In the genomic region with DNA sequence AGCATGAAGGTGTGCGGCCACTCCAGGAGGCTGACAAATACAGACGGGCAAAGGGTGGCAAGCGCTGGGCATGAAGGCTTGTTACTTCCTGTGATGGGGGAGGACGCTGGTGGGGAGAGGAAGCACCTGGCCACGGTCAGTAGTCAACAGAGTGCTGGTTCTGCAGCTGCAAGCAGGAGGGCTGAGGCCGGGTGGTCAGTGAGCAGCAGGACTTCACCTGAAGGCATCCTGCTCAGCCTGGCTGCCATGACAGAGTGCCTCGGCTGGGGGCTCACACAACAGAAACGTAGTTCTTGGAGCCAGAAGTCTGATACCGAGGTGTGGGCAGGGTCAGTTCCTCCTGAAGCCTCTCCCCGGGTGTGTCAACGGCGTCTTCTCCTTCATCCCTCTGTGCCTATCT, we compare ENCODE assay signal across 19 cellular contexts.
"Had no signal": no experiment of that assay in that cellular context is flagged by ENCODE, and none has a peak within 500 bp of the region (broad histone marks: within the 10 kb centered on the region; RNA-seq: fewer than 3 reads in every experiment).

No MANE protein-coding gene starts in this region.

- H3K9me3 Mint-ChIP-seq: nephron progenitor cell had no signal

- H3K4me1 Mint-ChIP-seq: immature natural killer cell; naive thymus-derived CD4-positive, alpha-beta T cell; stimulated activated memory B cell treated with anti-CD40 and anti-IgM and Interleukin-4, amounts not matched to agents 10 μg/mL and 1 μg/mL and 100 μg/mL, for 72 hours had no signal

- H3K9me3 ChIP-seq: colonic mucosa, testis, upper lobe of right lung had no signal

- H3K27ac Mint-ChIP-seq: immature natural killer cell; naive thymus-derived CD4-positive, alpha-beta T cell; nephron progenitor cell; stimulated activated memory B cell treated with anti-CD40 and anti-IgM and Interleukin-4, amounts not matched to agents 10 μg/mL and 1 μg/mL and 100 μg/mL, for 72 hours; stimulated activated naive CD8-positive, alpha-beta T cell treated with anti-CD3 and anti-CD28 coated beads, Interleukin-15, Interleukin-2, amounts not matched to agents 100 ng/mL and 50 ng/mL, for 24 hours had no signal

- H3K4me1 ChIP-seq: colonic mucosa, foreskin keratinocyte, spleen, testis, tibial nerve, upper lobe of right lung had no signal

- H3K4me3 ChIP-seq: colonic mucosa, spleen, testis, tibial nerve, upper lobe of right lung had no signal

- H3K27ac ChIP-seq: colonic mucosa, foreskin keratinocyte, spleen, testis, tibial nerve, upper lobe of right lung had no signal

- ATAC-seq: foreskin keratinocyte; left cardiac atrium; naive thymus-derived CD4-positive, alpha-beta T cell; sciatic nerve; stimulated activated memory B cell treated with anti-CD40 and anti-IgM and Interleukin-4, amounts not matched to agents 10 μg/mL and 1 μg/mL and 100 μg/mL, for 72 hours; upper lobe of right lung had no signal

- H3K4me3 Mint-ChIP-seq: immature natural killer cell; naive thymus-derived CD4-positive, alpha-beta T cell; nephron progenitor cell; stimulated activated memory B cell treated with anti-CD40 and anti-IgM and Interleukin-4, amounts not matched to agents 10 μg/mL and 1 μg/mL and 100 μg/mL, for 72 hours; stimulated activated naive CD8-positive, alpha-beta T cell treated with anti-CD3 and anti-CD28 coated beads, Interleukin-15, Interleukin-2, amounts not matched to agents 100 ng/mL and 50 ng/mL, for 24 hours had no signal

- H3K36me3 Mint-ChIP-seq: stimulated activated memory B cell treated with anti-CD40 and anti-IgM and Interleukin-4, amounts not matched to agents 10 μg/mL and 1 μg/mL and 100 μg/mL, for 72 hours had no signal

- DNase-seq: colonic mucosa; dermis blood vessel endothelial cell; foreskin keratinocyte; immature natural killer cell; kidney; left cardiac atrium; mammary epithelial cell; naive thymus-derived CD4-positive, alpha-beta T cell; nephron progenitor cell; spleen; stimulated activated CD4-positive, alpha-beta T cell treated with anti-CD3 and anti-CD28 coated beads, Interleukin-15, amount 100 ng/mL, for 24 hours; stimulated activated CD4-positive, alpha-beta T cell treated with anti-CD3 and anti-CD28 coated beads, Interleukin-1b, Interleukin-23, amount 100 ng/mL, for 48 hours; stimulated activated CD4-positive, alpha-beta T cell treated with anti-CD3 and anti-CD28 coated beads, Interleukin-4, amount 100 ng/mL, for 24 hours; testis; upper lobe of right lung had no signal

- H3K27me3 ChIP-seq: colonic mucosa, testis, tibial nerve, upper lobe of right lung had no signal

- H3K36me3 ChIP-seq: colonic mucosa, spleen, tibial nerve, upper lobe of right lung had no signal
